ENCODE assay signal across 2 cellular contexts in genomic region chr6:56962451-56962850, GRCh38.
TF ChIP-seq lines count a peak whose summit lies in the region.

No MANE protein-coding gene starts in this region.

TF ChIP-seq in SK-N-SH, 30 proteins besides CTCF, POLR2A, EP300 and RAD21:
- TF ChIP-seq PBX3 (IDR thresholded peaks at IDR 0.05), result peak; percentile 37; the same call in 1 of the 2 replicates
- peak; percentile 29; the same call in 1 of the 2 replicates for TF ChIP-seq NFIC (IDR thresholded peaks at IDR 0.05; ENCODE audit: borderline replicate concordance)
- TF ChIP-seq TCF12 (IDR thresholded peaks at IDR 0.05), result peak; percentile 65
- no peak for TF ChIP-seq NRF1 (IDR thresholded peaks at IDR 0.05; ENCODE audit: low read depth, low read length)
- peak; percentile 27 for TF ChIP-seq JUND (IDR thresholded peaks at IDR 0.05)
- 0 out of 2 replicates have a peak, but pooled peaks have one; percentile 31 for TF ChIP-seq FOSL2 (IDR thresholded peaks at IDR 0.05; ENCODE audit: borderline replicate concordance, low read depth)

TF ChIP-seq in SK-N-SH treated with all-trans-retinoic acid at 6 μM for 48 hours, 23 proteins besides CTCF, POLR2A, EP300 and RAD21 (continued from another document):
- TF ChIP-seq ARNTL (CRISPR knock-in tag; IDR thresholded peaks at IDR 0.05; ENCODE audit: borderline replicate concordance, low read depth) (no peak), PATZ1 (CRISPR knock-in tag; IDR thresholded peaks at IDR 0.05; ENCODE audit: borderline replicate concordance) (no peak), TOX (CRISPR knock-in tag; IDR thresholded peaks at IDR 0.05; ENCODE audit: borderline replicate concordance) (no peak), POU6F1 (CRISPR knock-in tag; IDR thresholded peaks at IDR 0.05; ENCODE audit: borderline replicate concordance, low read depth) (no peak), TSHZ2 (CRISPR knock-in tag; IDR thresholded peaks at IDR 0.05) (no peak), CSRNP3 (CRISPR knock-in tag; IDR thresholded peaks at IDR 0.05) (no peak), ZNF70 (CRISPR knock-in tag; IDR thresholded peaks at IDR 0.05) (no peak), CSDC2 (CRISPR knock-in tag; IDR thresholded peaks at IDR 0.05) (no peak), GLIS3 (CRISPR knock-in tag; IDR thresholded peaks at IDR 0.05) (no peak), ZC3H10 (CRISPR knock-in tag; IDR thresholded peaks at IDR 0.05) (no peak), OSR1 (CRISPR knock-in tag; IDR thresholded peaks at IDR 0.05) (no peak)
